ENCODE assay signal across 17 cellular contexts in genomic region chr3:77248420-77248819, GRCh38.
"Had no signal": no experiment of that assay in that cellular context is flagged by ENCODE, and none has a peak within 500 bp of the region (broad histone marks: within the 10 kb centered on the region; RNA-seq: fewer than 3 reads in every experiment).

No MANE protein-coding gene starts in this region.

- H3K36me3 Mint-ChIP-seq: memory B cell; natural killer cell; stimulated activated naive B cell treated with anti-CD40 and anti-IgM and Interleukin-4, amounts not matched to agents 10 μg/mL and 1 μg/mL and 100 μg/mL, for 72 hours had no signal

- H3K27ac ChIP-seq: neutrophil, parathyroid adenoma, suprapubic skin, transverse colon, vagina had no signal

- H3K79me2 ChIP-seq: parathyroid adenoma had no signal

- H3K9me3 Mint-ChIP-seq: stimulated activated naive B cell treated with anti-CD40 and anti-IgM and Interleukin-4, amounts not matched to agents 10 μg/mL and 1 μg/mL and 100 μg/mL, for 72 hours had no signal

- H3K4me1 ChIP-seq: parathyroid adenoma, suprapubic skin, transverse colon, vagina had no signal

- H3K36me3 ChIP-seq: neutrophil, suprapubic skin, transverse colon, vagina had no signal

- H2AFZ ChIP-seq: parathyroid adenoma had no signal

- H3K27me3 ChIP-seq: dorsolateral prefrontal cortex, neutrophil, suprapubic skin, transverse colon, vagina had no signal

- H3K4me3 ChIP-seq: lung, suprapubic skin, transverse colon, vagina had no signal

- DNase-seq: cortex of kidney; dorsolateral prefrontal cortex; effector CD4-positive, alpha-beta T cell; left ventricle myocardium superior; natural killer cell; stimulated activated naive B cell treated with anti-CD40 and anti-IgM and Interleukin-4, amounts not matched to agents 10 μg/mL and 1 μg/mL and 100 μg/mL, for 72 hours; transverse colon had no signal

- H3K9me3 ChIP-seq: neutrophil, suprapubic skin, transverse colon, vagina had no signal

- H3K9ac ChIP-seq: parathyroid adenoma had no signal

- FAIRE-seq: frontal cortex, keratinocyte had no signal

- ATAC-seq: left ventricle myocardium superior; natural killer cell; sciatic nerve; stimulated activated naive B cell treated with anti-CD40 and anti-IgM and Interleukin-4, amounts not matched to agents 10 μg/mL and 1 μg/mL and 100 μg/mL, for 72 hours had no signal

- H3K27ac Mint-ChIP-seq: memory B cell; natural killer cell; stimulated activated naive B cell treated with anti-CD40 and anti-IgM and Interleukin-4, amounts not matched to agents 10 μg/mL and 1 μg/mL and 100 μg/mL, for 72 hours; stimulated activated naive CD8-positive, alpha-beta T cell treated with anti-CD3 and anti-CD28 coated beads, Interleukin-15, Interleukin-2, amounts not matched to agents 100 ng/mL and 50 ng/mL, for 24 hours had no signal
